ENCODE assay signal across 1 cellular context in the genomic region with DNA sequence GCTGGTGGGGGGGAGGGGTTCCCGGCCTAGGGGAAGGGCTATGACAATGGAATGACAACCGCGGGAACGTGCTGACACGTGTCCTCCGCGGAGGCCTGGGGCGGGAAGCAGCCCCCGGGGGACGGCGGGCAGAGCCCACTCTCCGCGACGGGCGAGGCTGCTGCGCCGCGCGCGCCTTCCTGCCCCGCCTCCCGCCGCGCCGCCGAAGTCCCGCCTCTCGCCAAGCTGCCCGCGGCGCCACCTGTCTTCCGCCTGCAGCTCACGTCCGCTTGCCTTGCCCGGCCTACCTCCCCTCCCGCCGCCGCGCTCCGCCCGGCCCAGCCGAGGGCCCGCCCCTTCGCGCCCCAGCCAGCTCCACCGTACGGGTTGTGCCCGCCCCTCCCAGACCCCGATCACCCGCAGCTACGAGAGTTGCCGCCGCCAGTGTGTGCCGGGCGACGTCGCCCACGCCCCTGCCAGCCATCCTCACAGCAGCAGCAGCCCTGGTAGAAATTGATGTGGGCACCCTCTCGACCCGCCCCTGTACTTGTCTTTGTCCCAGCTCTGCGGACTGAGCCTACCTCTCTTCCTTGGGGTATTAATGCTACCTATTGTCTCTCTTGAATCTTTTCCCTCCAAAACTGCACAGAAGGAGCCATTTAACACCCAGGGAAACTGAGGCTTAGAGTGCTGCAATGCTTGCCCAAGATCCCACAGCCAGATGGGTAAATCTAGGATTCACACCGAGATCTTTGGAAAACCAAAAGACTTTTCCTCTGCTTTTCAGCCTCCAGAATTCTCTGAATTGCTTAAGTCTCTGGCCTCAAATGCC.
A peak's percentile ranks its signal among the peaks of the same experiment; 100 is the strongest.
TF ChIP-seq lines count a peak whose summit lies in the region.

A gene with protein sequence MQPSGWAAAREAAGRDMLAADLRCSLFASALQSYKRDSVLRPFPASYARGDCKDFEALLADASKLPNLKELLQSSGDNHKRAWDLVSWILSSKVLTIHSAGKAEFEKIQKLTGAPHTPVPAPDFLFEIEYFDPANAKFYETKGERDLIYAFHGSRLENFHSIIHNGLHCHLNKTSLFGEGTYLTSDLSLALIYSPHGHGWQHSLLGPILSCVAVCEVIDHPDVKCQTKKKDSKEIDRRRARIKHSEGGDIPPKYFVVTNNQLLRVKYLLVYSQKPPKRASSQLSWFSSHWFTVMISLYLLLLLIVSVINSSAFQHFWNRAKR (minus strand): TSS at position 180 of the 811 bp plus-strand sequence. CDS start 457 bp downstream, outside the sequence.

TF ChIP-seq in HepG2, 621 proteins besides CTCF, POLR2A, EP300 and RAD21 (continued from another document and continues in another):
- TF ChIP-seq ZKSCAN5 (CRISPR knock-in tag; IDR thresholded peaks at IDR 0.05) (no peak), SMARCE1 (IDR thresholded peaks at IDR 0.05; ENCODE audit: borderline replicate concordance) (no peak), NR2F2 (IDR thresholded peaks at IDR 0.05; ENCODE audit: borderline replicate concordance, low read depth) (no peak), ZNF326 (CRISPR knock-in tag; IDR thresholded peaks at IDR 0.05; ENCODE audit: borderline replicate concordance) (no peak), ZNF720 (CRISPR knock-in tag; IDR thresholded peaks at IDR 0.05) (no peak), ZNF672 (CRISPR knock-in tag; IDR thresholded peaks at IDR 0.05) (no peak), SKI (IDR thresholded peaks at IDR 0.05; ENCODE audit: partially characterized antibody) (peak; percentile 77), E2F1 (CRISPR knock-in tag; IDR thresholded peaks at IDR 0.05) (peak; percentile 42), RCOR2 (CRISPR knock-in tag; IDR thresholded peaks at IDR 0.05) (no peak), AHR (CRISPR knock-in tag; IDR thresholded peaks at IDR 0.05) (no peak), ZBTB2 (CRISPR knock-in tag; IDR thresholded peaks at IDR 0.05; ENCODE audit: low read depth) (peak; percentile 71), HNRNPK (IDR thresholded peaks at IDR 0.05; ENCODE audit: low read depth, low read length, poor library complexity, severe bottlenecking) (peak; percentile 54), AFF4 (CRISPR knock-in tag; IDR thresholded peaks at IDR 0.05) (no peak), RELA (CRISPR knock-in tag; IDR thresholded peaks at IDR 0.05) (no peak), FOXP1 (IDR thresholded peaks at IDR 0.05) (no peak), FOXP1 (CRISPR knock-in tag; IDR thresholded peaks at IDR 0.05) (no peak), ZNF329 (CRISPR knock-in tag; IDR thresholded peaks at IDR 0.05; ENCODE audit: low read depth) (peak; percentile 68; the same call in 1 of the 2 replicates), KLF16 (CRISPR knock-in tag; IDR thresholded peaks at IDR 0.05) (0 out of 4 replicates have a peak, but pooled peaks have one; percentile 10 to 50), AGO1 (IDR thresholded peaks at IDR 0.05; ENCODE audit: low read depth, low read length, poor library complexity, severe bottlenecking) (no peak), ONECUT2 (CRISPR knock-in tag; IDR thresholded peaks at IDR 0.05) (no peak), YY1 (IDR thresholded peaks at IDR 0.05; ENCODE audit: insufficient read depth, insufficient replicate concordance, low read depth, low read length) (peak; percentile 62), ZNF605 (CRISPR knock-in tag; IDR thresholded peaks at IDR 0.05) (no peak; the same call in 1 of the 2 replicates), SAP130 (CRISPR knock-in tag; IDR thresholded peaks at IDR 0.05; ENCODE audit: low read depth) (peak; percentile 71), ZBTB34 (CRISPR knock-in tag; IDR thresholded peaks at IDR 0.05) (no peak), PLSCR1 (CRISPR knock-in tag; IDR thresholded peaks at IDR 0.05; ENCODE audit: borderline replicate concordance) (no peak), ERF (CRISPR knock-in tag; IDR thresholded peaks at IDR 0.05) (no peak; the same call in 1 of the 2 replicates), REL (CRISPR knock-in tag; conservative IDR thresholded peaks at IDR 0.05) (no peak; the same call in 1 of the 2 replicates), ZNF251 (CRISPR knock-in tag; IDR thresholded peaks at IDR 0.05) (no peak), ZNF839 (CRISPR knock-in tag; IDR thresholded peaks at IDR 0.05; ENCODE audit: borderline replicate concordance) (no peak), ZNF552 (CRISPR knock-in tag; IDR thresholded peaks at IDR 0.05; ENCODE audit: borderline replicate concordance) (peak; percentile 30; the same call in 1 of the 2 replicates), ZMYM4 (CRISPR knock-in tag; IDR thresholded peaks at IDR 0.05) (0 out of 2 replicates have a peak, but pooled peaks have one; percentile 59), ZNF335 (CRISPR knock-in tag; IDR thresholded peaks at IDR 0.05) (no peak), HOXD1 (CRISPR knock-in tag; IDR thresholded peaks at IDR 0.05) (no peak), SAFB2 (CRISPR knock-in tag; IDR thresholded peaks at IDR 0.05; ENCODE audit: borderline replicate concordance, low read depth) (no peak; the same call in 1 of the 2 replicates), KLF11 (CRISPR knock-in tag; IDR thresholded peaks at IDR 0.05) (no peak), ZNF207 (IDR thresholded peaks at IDR 0.05; ENCODE audit: borderline replicate concordance) (no peak), ZFX (CRISPR knock-in tag; IDR thresholded peaks at IDR 0.05; ENCODE audit: low read depth) (peak; percentile 96), ZNF383 (CRISPR knock-in tag; IDR thresholded peaks at IDR 0.05; ENCODE audit: borderline replicate concordance) (0 out of 2 replicates have a peak, but pooled peaks have one; percentile 49)
- TF ChIP-seq, protein P1, sequence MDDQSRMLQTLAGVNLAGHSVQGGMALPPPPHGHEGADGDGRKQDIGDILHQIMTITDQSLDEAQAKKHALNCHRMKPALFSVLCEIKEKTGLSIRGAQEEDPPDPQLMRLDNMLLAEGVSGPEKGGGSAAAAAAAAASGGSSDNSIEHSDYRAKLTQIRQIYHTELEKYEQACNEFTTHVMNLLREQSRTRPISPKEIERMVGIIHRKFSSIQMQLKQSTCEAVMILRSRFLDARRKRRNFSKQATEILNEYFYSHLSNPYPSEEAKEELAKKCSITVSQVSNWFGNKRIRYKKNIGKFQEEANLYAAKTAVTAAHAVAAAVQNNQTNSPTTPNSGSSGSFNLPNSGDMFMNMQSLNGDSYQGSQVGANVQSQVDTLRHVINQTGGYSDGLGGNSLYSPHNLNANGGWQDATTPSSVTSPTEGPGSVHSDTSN (CRISPR knock-in tag; IDR thresholded peaks at IDR 0.05; ENCODE audit: borderline replicate concordance), result no peak
- TF ChIP-seq, protein P2, sequence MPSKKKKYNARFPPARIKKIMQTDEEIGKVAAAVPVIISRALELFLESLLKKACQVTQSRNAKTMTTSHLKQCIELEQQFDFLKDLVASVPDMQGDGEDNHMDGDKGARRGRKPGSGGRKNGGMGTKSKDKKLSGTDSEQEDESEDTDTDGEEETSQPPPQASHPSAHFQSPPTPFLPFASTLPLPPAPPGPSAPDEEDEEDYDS (CRISPR knock-in tag; IDR thresholded peaks at IDR 0.05), result no peak; the same call in 1 of the 2 replicates
